ENCODE assay signal across 8 cellular contexts in genomic region chr4:123418486-123418931, GRCh38. TPM values are rescaled to one million over a fixed set of nuclear protein-coding genes. Genes with fewer than 3 reads are reported as not detected.
DNase-seq lines count a peak whose midpoint lies in the region; ATAC-seq, FAIRE-seq and TF ChIP-seq lines count a peak whose summit lies in the region.

No MANE protein-coding gene starts in this region.

- no peak overlapping the region for H3K23ac ChIP-seq in mesendoderm (ENCODE audit: low read length)

- H3K4me1 ChIP-seq in OCI-LY7 (ENCODE audit: insufficient read depth, low read length, poor library complexity, severe bottlenecking), result peaks cover 11% of the 10 kb centered on the region
- H3K4me1 ChIP-seq in mesendoderm (ENCODE audit: control insufficient read depth, low read depth, low read length), result peaks cover 2% of the 10 kb centered on the region

- H3K4me3 ChIP-seq in OCI-LY7 (ENCODE audit: low read depth, low read length, poor library complexity, severe bottlenecking) (no peak overlapping the region), mesendoderm (ENCODE audit: low read length) (no peak overlapping the region)

- H2AK5ac ChIP-seq in mesendoderm (ENCODE audit: low read length), result no peak overlapping the region

- H3K79me2 ChIP-seq in OCI-LY7 (ENCODE audit: insufficient read depth, low read depth, low read length) (no peaks in the 10 kb centered on the region), mesendoderm (ENCODE audit: control insufficient read depth, insufficient read depth, low read length) (no peaks in the 10 kb centered on the region)

- H3K27me3 ChIP-seq in mesendoderm (ENCODE audit: insufficient read depth, low read length, poor library complexity), result no peaks in the 10 kb centered on the region

- H3K36me3 ChIP-seq in OCI-LY7 (ENCODE audit: insufficient read depth, low read length), result no peaks in the 10 kb centered on the region
- no peaks in the 10 kb centered on the region for H3K36me3 ChIP-seq in mesendoderm (ENCODE audit: control insufficient read depth, insufficient read depth, low read length)

- no TSS peak for BruUV-seq in OCI-LY7 (replicated peaks; lab: Mats Ljungman, UMichigan)

- peak overlapping the region; percentile 31; the same call in 1 of the 2 replicates for H3K4me2 ChIP-seq in OCI-LY7 (ENCODE audit: low read length)
- H3K4me2 ChIP-seq in mesendoderm (ENCODE audit: low read length), result no peak overlapping the region

- H3K9me3 ChIP-seq in OCI-LY7 (ENCODE audit: low read length), result no peaks in the 10 kb centered on the region

- POLR2A ChIA-PET in OCI-LY7 (lab: Charles Lee), result interaction anchor here (0.5 to 1.5 kb wide), 7 partner anchors 11 to 188 kb away, joined by 3 to 4 read pairs (median 3); no protein-coding TSS in a partner anchor

- no peaks in the 10 kb centered on the region for H3K9me2 ChIP-seq in OCI-LY7 (ENCODE audit: insufficient read depth, low read length)

- CTCF ChIA-PET in OCI-LY7 (lab: Charles Lee; ENCODE audit: unreplicated experiment), result no interaction called here

- peak overlapping the region; percentile 61 for H2BK5ac ChIP-seq in mesendoderm (ENCODE audit: low read length)

- no peak for TF ChIP-seq CTCF in OCI-LY7 (conservative IDR thresholded peaks at IDR 0.05; ENCODE audit: low read length)

- H3K9ac ChIP-seq in mesendoderm (ENCODE audit: low read length), result no peak overlapping the region

- H2BK15ac ChIP-seq in mesendoderm (replicated peaks; ENCODE audit: low read depth), result no peak overlapping the region

- H3K79me1 ChIP-seq in mesendoderm (ENCODE audit: low read length), result no peaks in the 10 kb centered on the region

- peak; percentile 84 for ATAC-seq in GM21619 (IDR thresholded peaks at IDR 0.05; ENCODE audit: unreplicated experiment)

- no peak overlapping the region for H3K27ac ChIP-seq in OCI-LY7 (ENCODE audit: low read depth, low read length, poor library complexity, severe bottlenecking)
- peak overlapping the region; percentile 39 for H3K27ac ChIP-seq in cingulate gyrus (ENCODE audit: low read depth, low read length)
- H3K27ac ChIP-seq in mesendoderm (ENCODE audit: low read depth, low read length), result peak overlapping the region; percentile 81

- peak; percentile 84 for DNase-seq in EL
- DNase-seq in HTR-8/SVneo (ENCODE audit: insufficient read length, low spot score), result peak; percentile 68
- DNase-seq in OCI-LY7 (ENCODE audit: low spot score), result peak; percentile 62
- peak; percentile 97 for DNase-seq in mesendoderm
- DNase-seq in NCI-H446 treated with DMSO at 0.1 percent for 48 hours (lab: John Stamatoyannopoulos, UW), result no peak
- DNase-seq in effector CD8-positive, alpha-beta T cell (lab: John Stamatoyannopoulos, UW), result no peak

- H3K18ac ChIP-seq in mesendoderm (ENCODE audit: low read length), result no peak overlapping the region

- WGBS in mesendoderm (ENCODE audit: extremely low coverage, insufficient coverage, low lambda C conversion rate), result no CpG with 5 or more reads among the region's 1 CpG

- no peak overlapping the region for H3K4ac ChIP-seq in mesendoderm (ENCODE audit: low read depth, low read length)

- H2BK120ac ChIP-seq in mesendoderm (ENCODE audit: low read depth, low read length), result no peak overlapping the region

- peak overlapping the region; percentile 5; the same call in 1 of the 2 replicates for H2AFZ ChIP-seq in OCI-LY7 (ENCODE audit: low read length)

- no peak overlapping the region for H4K8ac ChIP-seq in mesendoderm (ENCODE audit: low read depth, low read length)

- FAIRE-seq in HTR-8/SVneo (lab: Jason Lieb, UNC), result peak; percentile 38

- no peaks in the 10 kb centered on the region for H4K20me1 ChIP-seq in OCI-LY7 (ENCODE audit: insufficient read depth, low read length)

- intact Hi-C loops in OCI-LY7 (cut with micrococcal nuclease; ENCODE audit: unreplicated experiment), result no loop called here

- H4K5ac ChIP-seq in mesendoderm (ENCODE audit: low read length), result no peak overlapping the region

- no peak overlapping the region for H3K56ac ChIP-seq in mesendoderm (ENCODE audit: low read length)

RNA-seq across cellular contexts. Expression of gene SPRY1, which starts 21.9 kb away (rescaled TPM):
- 0.79 and 1.5 TPM in 2 replicates for total RNA-seq in OCI-LY7 (2014; rRNA removed; shearing (Covaris generic))
- total RNA-seq in OCI-LY7 (2022), result 0.13 and 0.39 TPM in 2 replicates
- 30.5 TPM for polyA plus RNA-seq in mesendoderm (2013, experiment 1 of 2)
- polyA plus RNA-seq in mesendoderm (2013, experiment 2 of 2), result 33.4 TPM

Comparison
In these comparisons a context has a peak if more than half of its experiments do, and no peak if none do; other contexts are left out.
1. DNase-seq: peak in EL (single experiment), HTR-8/SVneo (single experiment), OCI-LY7 (single experiment) and mesendoderm (single experiment); none in NCI-H446 treated with DMSO at 0.1 percent for 48 hours (single experiment) and effector CD8-positive, alpha-beta T cell (single experiment).